ENCODE assay signal across 17 cellular contexts in genomic region chr9:77899679-77900354, GRCh38.
DNase-seq lines count a peak whose midpoint lies in the region; ATAC-seq, FAIRE-seq and TF ChIP-seq lines count a peak whose summit lies in the region.
"Had no signal": no experiment of that assay in that cellular context is flagged by ENCODE, and none has a peak within 500 bp of the region (broad histone marks: within the 10 kb centered on the region; RNA-seq: fewer than 3 reads in every experiment).

No MANE protein-coding gene starts in this region.

- in situ Hi-C loops in transverse colon (cut with MboI; ENCODE audit: low pct_ligation_motif_present in 1 of 4, low pct_unique_long_range_greater_than_20kb in 1 of 4, low sequenced_read_pairs in 3 of 4), result no loop called here

- H3K36me3 ChIP-seq in astrocyte (ENCODE audit: insufficient read depth, low read length) (no peaks in the 10 kb centered on the region), pancreas (no peaks in the 10 kb centered on the region), transverse colon (no peaks in the 10 kb centered on the region)

- WGBS in pancreas, 2 donors, result 94 to 95% methylated on average over 6 of the region's 6 CpGs
- 86 to 88% methylated on average over 2 to 6 of the region's 6 CpGs for WGBS in transverse colon (ENCODE audit: low coverage in 1 of 2), 2 donors

- TF ChIP-seq EP300 in transverse colon (IDR thresholded peaks at IDR 0.05; ENCODE audit: low read depth), result no peak

- TF ChIP-seq POLR2A in GM12891 (IDR thresholded peaks at IDR 0.05; ENCODE audit: low read depth, low read length) (no peak), transverse colon (IDR thresholded peaks at IDR 0.05) (no peak)

- intact Hi-C loops in pancreas (cut with DNase I) (no loop called here), transverse colon (cut with DNase I; ENCODE audit: low total_unique reads) (no loop called here)

- FAIRE-seq in astrocyte (lab: Jason Lieb, UNC), result peak; percentile 41
- no peak for FAIRE-seq in GM12891 (lab: Jason Lieb, UNC)
- no peak for FAIRE-seq in pancreas (lab: Jason Lieb, UNC)

- H3K27me3 ChIP-seq in astrocyte (ENCODE audit: insufficient read depth, low read length), result no peaks in the 10 kb centered on the region
- H3K27me3 ChIP-seq in pancreas, result no peaks in the 10 kb centered on the region
- no peaks in the 10 kb centered on the region for H3K27me3 ChIP-seq in transverse colon
- H3K27me3 ChIP-seq: hepatocyte had no signal

- H3K9me3 ChIP-seq in astrocyte (ENCODE audit: insufficient read depth, low read depth, low read length) (no peaks in the 10 kb centered on the region), pancreas (no peaks in the 10 kb centered on the region), transverse colon (no peaks in the 10 kb centered on the region)

- no peaks in the 10 kb centered on the region for H3K27me3 Mint-ChIP-seq in astrocyte (ENCODE audit: low read depth, unreplicated experiment)
- H3K27me3 Mint-ChIP-seq: activated CD4-positive, alpha-beta memory T cell treated with anti-CD3 and anti-CD28 coated beads for 36 hours; activated naive CD8-positive, alpha-beta T cell; CD8-positive, alpha-beta memory T cell; stimulated activated naive CD8-positive, alpha-beta T cell treated with anti-CD3 and anti-CD28 coated beads, Interleukin-15, Interleukin-2, amounts not matched to agents 100 ng/mL and 50 ng/mL, for 24 hours had no signal

- no peak for ATAC-seq in pancreas

- peak overlapping the region; percentile 52 for H3K4me2 ChIP-seq in astrocyte (ENCODE audit: low read length)
- H3K4me2 ChIP-seq: hepatocyte had no signal

- peak; percentile 81 for DNase-seq in AG10803 (ENCODE audit: low read depth)
- DNase-seq in HPDE6-E6E7 (ENCODE audit: extremely low spot score), result peak; percentile 20
- DNase-seq in astrocyte (ENCODE audit: low read depth), result peak; percentile 91
- peak; percentile 92 for DNase-seq in iris pigment epithelial cell (ENCODE audit: low read depth)
- no peak for DNase-seq in GM12891 (ENCODE audit: insufficient read length, low spot score)
- no peak for DNase-seq in pancreas
- DNase-seq in transverse colon, result no peak
- DNase-seq in DMS 273 (lab: John Stamatoyannopoulos, UW; ENCODE audit: unreplicated experiment), result no peak
- DNase-seq: activated CD4-positive, alpha-beta memory T cell treated with anti-CD3 and anti-CD28 coated beads for 36 hours; CD8-positive, alpha-beta memory T cell; OCI-M1; posterior cingulate gyrus; stimulated activated CD4-positive, alpha-beta T cell treated with anti-CD3 and anti-CD28 coated beads, Interleukin-2, amount 100 ng/mL, for 48 hours had no signal

- H2AFZ ChIP-seq in astrocyte (ENCODE audit: low read depth, low read length), result no peak overlapping the region
- H2AFZ ChIP-seq: hepatocyte had no signal

- H3K9ac ChIP-seq in astrocyte (ENCODE audit: low read length), result no peak overlapping the region

- peaks cover 10% of the 10 kb centered on the region for H3K4me1 ChIP-seq in astrocyte (ENCODE audit: insufficient read depth, low read length)
- no peaks in the 10 kb centered on the region for H3K4me1 ChIP-seq in pancreas
- peaks cover 4 to 20% (median 11%) of the 10 kb centered on the region in 4 donors for H3K4me1 ChIP-seq in transverse colon

- H4K20me1 ChIP-seq in astrocyte (ENCODE audit: insufficient read depth, low read length), result peaks cover 43% of the 10 kb centered on the region

- H3K4me3 Mint-ChIP-seq in astrocyte (ENCODE audit: unreplicated experiment), result no peak overlapping the region
- H3K4me3 Mint-ChIP-seq: activated CD4-positive, alpha-beta memory T cell treated with anti-CD3 and anti-CD28 coated beads for 36 hours; activated naive CD8-positive, alpha-beta T cell; CD8-positive, alpha-beta memory T cell; stimulated activated naive CD8-positive, alpha-beta T cell treated with anti-CD3 and anti-CD28 coated beads, Interleukin-15, Interleukin-2, amounts not matched to agents 100 ng/mL and 50 ng/mL, for 24 hours; T-helper 1 cell treated with Interleukin-12 subunit alpha and Interleukin-12 subunit beta and Interleukin-4 antibody, amounts not matched to agents 30 μg/mL and 1 μg/mL, for 36 hours had no signal

- peaks cover 35% of the 10 kb centered on the region for H3K4me1 Mint-ChIP-seq in astrocyte (ENCODE audit: low read depth, unreplicated experiment)

- TF ChIP-seq CTCF in AG10803 (conservative IDR thresholded peaks at IDR 0.05; ENCODE audit: low read length), result no peak
- no peak for TF ChIP-seq CTCF in astrocyte (IDR thresholded peaks at IDR 0.05; ENCODE audit: insufficient read depth, low read depth, low read length)
- no peak for TF ChIP-seq CTCF in pancreas (IDR thresholded peaks at IDR 0.05)
- no peak for TF ChIP-seq CTCF in transverse colon (IDR thresholded peaks at IDR 0.05)

- H3K27ac ChIP-seq in astrocyte (ENCODE audit: low read depth, low read length), result no peak overlapping the region
- no peak overlapping the region for H3K27ac ChIP-seq in pancreas
- no peak overlapping the region for H3K27ac ChIP-seq in transverse colon
- H3K27ac ChIP-seq: hepatocyte had no signal

- peaks cover 10% of the 10 kb centered on the region for H3K79me2 ChIP-seq in astrocyte (ENCODE audit: insufficient read depth, low read length)

- H3K4me3 ChIP-seq in AG10803 (ENCODE audit: low read length) (no peak overlapping the region), astrocyte (ENCODE audit: insufficient read depth, low read depth, low read length) (no peak overlapping the region), pancreas (no peak overlapping the region), transverse colon (no peak overlapping the region)
- H3K4me3 ChIP-seq: hepatocyte had no signal

- H3K9me3 Mint-ChIP-seq in astrocyte (ENCODE audit: unreplicated experiment), result no peaks in the 10 kb centered on the region
- H3K9me3 Mint-ChIP-seq: activated CD4-positive, alpha-beta memory T cell treated with anti-CD3 and anti-CD28 coated beads for 36 hours; CD8-positive, alpha-beta memory T cell; stimulated activated naive CD8-positive, alpha-beta T cell treated with anti-CD3 and anti-CD28 coated beads, Interleukin-15, Interleukin-2, amounts not matched to agents 100 ng/mL and 50 ng/mL, for 24 hours; T-helper 1 cell treated with Interleukin-12 subunit alpha and Interleukin-12 subunit beta and Interleukin-4 antibody, amounts not matched to agents 30 μg/mL and 1 μg/mL, for 36 hours had no signal

- peaks cover 4% of the 10 kb centered on the region for H3K36me3 Mint-ChIP-seq in astrocyte (ENCODE audit: low read depth, unreplicated experiment)

- H3K27ac Mint-ChIP-seq in astrocyte (ENCODE audit: unreplicated experiment), result peak overlapping the region; percentile 27
- H3K27ac Mint-ChIP-seq: activated CD4-positive, alpha-beta memory T cell treated with anti-CD3 and anti-CD28 coated beads for 36 hours; activated naive CD8-positive, alpha-beta T cell; stimulated activated naive CD8-positive, alpha-beta T cell treated with anti-CD3 and anti-CD28 coated beads, Interleukin-15, Interleukin-2, amounts not matched to agents 100 ng/mL and 50 ng/mL, for 24 hours; T-helper 1 cell treated with Interleukin-12 subunit alpha and Interleukin-12 subunit beta and Interleukin-4 antibody, amounts not matched to agents 30 μg/mL and 1 μg/mL, for 36 hours had no signal

TF ChIP-seq in GM12891, 5 proteins besides CTCF, POLR2A, EP300 and RAD21:
- TF ChIP-seq SPI1 (IDR thresholded peaks at IDR 0.05; ENCODE audit: low read depth, low read length), result no peak
- TF ChIP-seq TAF1 (IDR thresholded peaks at IDR 0.05; ENCODE audit: low read depth, low read length), result no peak
- no peak for TF ChIP-seq POLR2AphosphoS5 (IDR thresholded peaks at IDR 0.05; ENCODE audit: low read depth, low read length)
- no peak for TF ChIP-seq PAX5 (IDR thresholded peaks at IDR 0.05; ENCODE audit: insufficient read depth, low read length, severe bottlenecking)
- no peak for TF ChIP-seq POU2F2 (IDR thresholded peaks at IDR 0.05; ENCODE audit: low read depth, low read length)

Comparison
In these comparisons a context has a peak if more than half of its experiments do, and no peak if none do; other contexts are left out.
1. DNase-seq: peak in AG10803 (single experiment), HPDE6-E6E7 (single experiment), astrocyte (single experiment) and iris pigment epithelial cell (single experiment); none in GM12891 (single experiment), pancreas (0 of 6), transverse colon (single experiment) and DMS 273 (single experiment).